8 cellular contexts compared by ENCODE assay signal in the genomic region with DNA sequence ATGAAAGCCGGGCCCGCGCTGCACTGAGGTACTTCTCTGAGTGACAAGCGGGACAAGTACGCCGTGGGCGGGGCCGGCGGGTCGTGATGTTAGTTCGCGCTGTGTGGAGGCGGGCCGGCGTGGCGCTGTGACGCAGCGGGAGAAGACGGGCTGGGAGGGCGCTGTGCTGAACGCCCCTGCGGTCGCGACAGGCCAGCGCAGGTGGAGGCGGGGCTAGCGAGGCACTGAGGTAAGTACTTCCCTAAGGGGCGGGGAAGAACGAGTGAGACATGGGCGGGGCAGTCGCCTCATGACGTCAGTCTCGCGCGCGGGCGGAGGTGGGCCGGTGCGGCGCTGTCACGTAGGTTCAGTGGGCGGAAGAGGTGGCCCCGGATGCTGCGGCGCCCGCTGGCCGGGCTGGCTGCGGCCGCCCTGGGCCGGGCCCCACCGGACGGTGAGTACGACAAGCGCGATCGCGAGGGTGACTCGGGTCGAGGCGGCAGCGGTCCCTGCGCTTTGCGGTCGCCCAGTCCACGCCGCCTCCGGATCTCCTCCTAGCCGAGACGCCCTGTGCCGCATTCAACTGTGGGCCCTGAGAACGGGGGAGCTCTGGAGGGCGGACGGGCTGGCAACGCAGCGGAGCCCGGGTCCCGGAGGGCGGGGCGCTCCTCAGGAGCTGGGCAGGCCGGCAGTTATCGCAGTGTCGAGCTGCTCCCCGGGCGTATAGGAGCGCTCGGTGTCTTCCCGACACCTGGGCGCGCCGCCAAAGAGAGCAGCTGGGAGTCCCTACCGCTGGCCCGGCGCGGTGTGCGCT. TPM values are rescaled to one million over a fixed set of nuclear protein-coding genes. Genes with fewer than 3 reads are reported as not detected.
DNase-seq lines count a peak whose midpoint lies in the region; TF ChIP-seq lines count a peak whose summit lies in the region.

Gene GUK1, plus strand, starts transcription at position 349 of the 793 bp plus-strand sequence. Its CDS starts 24 bp downstream, at position 373.

- DNase-seq in G401 (ENCODE audit: low spot score) (peak; percentile 99), HAP-1 (ENCODE audit: low spot score in 2 of 2) (peak; percentile 99 to 100), MG63 (peak; percentile 100), SHP77 treated with DMSO at 0.1 percent for 48 hours (lab: John Stamatoyannopoulos, UW) (peak; percentile 98), fibroblast of the aortic adventitia (ENCODE audit: low read depth) (peak; percentile 97)
- DNase-seq in activated effector memory CD4-positive, alpha-beta T cell treated with anti-CD3 and anti-CD28 coated beads, Interleukin-2, amount 50 U/mL, for 16 hours, result peak; percentile 100

- H3K4me3 ChIP-seq in HAP-1 (peak within 1 kb of the TSS; percentile 98), MG63 (peak within 1 kb of the TSS; percentile 74), fibroblast of the aortic adventitia (ENCODE audit: low read depth, low read length) (peak within 1 kb of the TSS; percentile 91)

- H3K36me3 Mint-ChIP-seq in nephron (ENCODE audit: low read depth), result no peaks in the 10 kb centered on the region
- peaks cover 14% of the 10 kb centered on the region for H3K36me3 Mint-ChIP-seq in stimulated activated naive CD8-positive, alpha-beta T cell treated with anti-CD3 and anti-CD28 coated beads, Interleukin-15, Interleukin-2, amounts not matched to agents 100 ng/mL and 50 ng/mL, for 24 hours (ENCODE audit: low read depth)

- H3K27me3 Mint-ChIP-seq in nephron (ENCODE audit: low read depth), result peaks cover 24% of the 10 kb centered on the region
- H3K27me3 Mint-ChIP-seq in stimulated activated naive CD8-positive, alpha-beta T cell treated with anti-CD3 and anti-CD28 coated beads, Interleukin-15, Interleukin-2, amounts not matched to agents 100 ng/mL and 50 ng/mL, for 24 hours, result no peaks in the 10 kb centered on the region

- in situ Hi-C loops in G401 (cut with HindIII; ENCODE audit: low sequenced_read_pairs), result no loop called here
- in situ Hi-C loops in HAP-1 (cut with MboI; ENCODE audit: low sequenced_read_pairs), result loop anchor here (10.0 kb wide), 1 partner anchor 315 kb away; a partner anchor contains a TSS

- peaks cover 8% of the 10 kb centered on the region; the same call in 1 of the 2 replicates for H3K27me3 ChIP-seq in HAP-1 (ENCODE audit: low read depth)
- peaks cover 15% of the 10 kb centered on the region; the same call in 1 of the 2 replicates for H3K27me3 ChIP-seq in MG63

- peaks cover 8% of the 10 kb centered on the region for H3K4me1 ChIP-seq in HAP-1

- H3K4me1 Mint-ChIP-seq in nephron, result peaks cover 24% of the 10 kb centered on the region
- H3K4me1 Mint-ChIP-seq in stimulated activated naive CD8-positive, alpha-beta T cell treated with anti-CD3 and anti-CD28 coated beads, Interleukin-15, Interleukin-2, amounts not matched to agents 100 ng/mL and 50 ng/mL, for 24 hours (ENCODE audit: low read depth), result peaks cover 34% of the 10 kb centered on the region

- H3K36me3 ChIP-seq in HAP-1 (replicated peaks), result peaks cover 13% of the 10 kb centered on the region
- H3K36me3 ChIP-seq in MG63, result peaks cover 32% of the 10 kb centered on the region

- H3K9me3 ChIP-seq in HAP-1 (no peaks in the 10 kb centered on the region), MG63 (no peaks in the 10 kb centered on the region)

- H3K27ac Mint-ChIP-seq in nephron, result peak within 1 kb of the TSS; percentile 82 to 93 (median 93)
- peak within 1 kb of the TSS; percentile 97 for H3K27ac Mint-ChIP-seq in stimulated activated naive CD8-positive, alpha-beta T cell treated with anti-CD3 and anti-CD28 coated beads, Interleukin-15, Interleukin-2, amounts not matched to agents 100 ng/mL and 50 ng/mL, for 24 hours

- H3K4me3 Mint-ChIP-seq in nephron, result peak within 1 kb of the TSS; percentile 89 to 94 (median 91)
- H3K4me3 Mint-ChIP-seq in stimulated activated naive CD8-positive, alpha-beta T cell treated with anti-CD3 and anti-CD28 coated beads, Interleukin-15, Interleukin-2, amounts not matched to agents 100 ng/mL and 50 ng/mL, for 24 hours, result peak within 1 kb of the TSS; percentile 99

- H3K9me3 Mint-ChIP-seq in nephron, result no peaks in the 10 kb centered on the region
- H3K9me3 Mint-ChIP-seq in stimulated activated naive CD8-positive, alpha-beta T cell treated with anti-CD3 and anti-CD28 coated beads, Interleukin-15, Interleukin-2, amounts not matched to agents 100 ng/mL and 50 ng/mL, for 24 hours, result no peaks in the 10 kb centered on the region

- TF ChIP-seq CTCF in fibroblast of the aortic adventitia (IDR thresholded peaks at IDR 0.05; ENCODE audit: insufficient read depth, low read length) (peak; percentile 17), nephron (IDR thresholded peaks at IDR 0.05; ENCODE audit: unreplicated experiment in 3 of 3) (peak in 2 of 3 experiments; percentile 40)

RNA-seq across cellular contexts. Expression of gene GUK1, which starts in this region (rescaled TPM):
- total RNA-seq in G401 (2014; rRNA removed; shearing (Covaris generic)), result 172 and 313 TPM in 2 replicates
- 246 and 425 TPM in 2 replicates for total RNA-seq in MG63 (2014; rRNA removed; shearing (Covaris generic); ENCODE audit: low replicate concordance)
- 171 and 217 TPM in 2 replicates for total RNA-seq in fibroblast of the aortic adventitia (ENCODE audit: low replicate concordance)

Comparison
In these comparisons a context has a peak if more than half of its experiments do, and no peak if none do; other contexts are left out.
1. Peak in every context shown above with its lines: DNase-seq and H3K4me3 ChIP-seq.